In genomic region chr3:120791958-120792357, GRCh38 we compare ENCODE assay signal across 16 cellular contexts. TPM values are rescaled to one million over a fixed set of nuclear protein-coding genes. Genes with fewer than 3 reads are reported as not detected.
DNase-seq lines count a peak whose midpoint lies in the region; ATAC-seq and TF ChIP-seq lines count a peak whose summit lies in the region.
"Had no signal": no experiment of that assay in that cellular context is flagged by ENCODE, and none has a peak within 500 bp of the region (broad histone marks: within the 10 kb centered on the region; RNA-seq: fewer than 3 reads in every experiment).

No MANE protein-coding gene starts in this region.

- no peaks in the 10 kb centered on the region for H3K27me3 ChIP-seq in right cardiac atrium (ENCODE audit: control insufficient read depth, insufficient read depth)
- H3K27me3 ChIP-seq: BE2C, MG63 had no signal

- no peak for ATAC-seq in right cardiac atrium
- ATAC-seq: psoas muscle, T-cell had no signal

- H3K4me1 ChIP-seq in right cardiac atrium (ENCODE audit: control insufficient read depth, insufficient read depth, low read length): no peaks in the 10 kb centered on the region
- H3K4me1 ChIP-seq: psoas muscle had no signal

- intact Hi-C loops in right cardiac atrium (cut with DNase I): loop anchor here in 2 of 4 donors (5.0 to 10.0 kb wide), 2 partner anchors 227 to 230 kb away; no protein-coding TSS in a partner anchor

- DNase-seq in AG20443 (ENCODE audit: low spot score): peak; percentile 45
- DNase-seq in LHCN-M2 (ENCODE audit: low read depth): peak; percentile 66
- DNase-seq in cardiac fibroblast (ENCODE audit: low read depth in 2 of 2): peak; percentile 32 to 34
- DNase-seq in kidney tubule cell (ENCODE audit: low spot score): peak; percentile 68
- DNase-seq in effector CD4-positive, alpha-beta T cell: no peak
- DNase-seq in putamen (ENCODE audit: low spot score): no peak
- DNase-seq in right cardiac atrium: no peak
- DNase-seq in Kasumi-1 (lab: John Stamatoyannopoulos, UW): no peak
- DNase-seq: activated CD4-positive, CD25-positive, alpha-beta regulatory T cell treated with anti-CD3 and anti-CD28 coated beads, Interleukin-2, amount 50 U/mL, for 72 hours; activated naive CD8-positive, alpha-beta T cell treated with anti-CD3 and anti-CD28 coated beads, Interleukin-2, amount 10 ng/mL, durations not matched to agents 7 days and 5 days; activated T-cell treated with anti-CD3 and anti-CD28 coated beads for 4 hours; BE2C; MG63; NCI-H2171 treated with DMSO at 0.1 percent for 48 hours; psoas muscle; T-cell had no signal

- TF ChIP-seq CTCF in cardiac fibroblast (IDR thresholded peaks at IDR 0.05; ENCODE audit: low read depth, low read length): no peak

- no peaks in the 10 kb centered on the region for H3K9me3 ChIP-seq in right cardiac atrium (ENCODE audit: control insufficient read depth, low read length)
- H3K9me3 ChIP-seq: BE2C, MG63, psoas muscle had no signal

- 34% methylated on average over 1 of the region's 1 CpG for WGBS in right cardiac atrium

- no peak overlapping the region for H3K27ac ChIP-seq in right cardiac atrium (ENCODE audit: low read length)
- H3K27ac ChIP-seq: psoas muscle had no signal

- H3K4me3 ChIP-seq in cardiac fibroblast (replicated peaks in 1 of 2; ENCODE audit: low read depth in 2 of 2, low read length in 2 of 2) (no peak overlapping the region), right cardiac atrium (ENCODE audit: low read length) (no peak overlapping the region)
- H3K4me3 ChIP-seq: MG63, psoas muscle had no signal

RNA-seq across cellular contexts. Expression of gene GTF2E1, which starts 49.4 kb away (rescaled TPM):
- 19.4 and 21.6 TPM in 2 replicates for total RNA-seq in LHCN-M2 (2014; rRNA removed)
- 6.8 TPM for polyA plus RNA-seq in LHCN-M2 (2012)
- 10 to 100 TPM; 10.3 to 13.9 (median 11.7) TPM for total RNA-seq in right cardiac atrium
- polyA plus RNA-seq in right cardiac atrium: 4.9 TPM

RNA-seq across cellular contexts. Expression of gene RABL3, which starts 49.6 kb away (rescaled TPM):
- total RNA-seq in LHCN-M2 (2014; rRNA removed) (23.9 and 31.1 TPM in 2 replicates), right cardiac atrium (10 to 100 TPM; 13.6 to 19.6 (median 15.7) TPM)
- 13.1 TPM for polyA plus RNA-seq in LHCN-M2 (2012)
- 4.7 TPM for polyA plus RNA-seq in right cardiac atrium

Comparison
In these comparisons a context has a peak if more than half of its experiments do, and no peak if none do; other contexts are left out.
1. DNase-seq: peak in AG20443 (single experiment), LHCN-M2 (single experiment), cardiac fibroblast (2 of 2) and kidney tubule cell (single experiment); none in effector CD4-positive, alpha-beta T cell (single experiment), putamen (single experiment), right cardiac atrium (0 of 3) and Kasumi-1 (0 of 2).